ENCODE assay signal across 28 cellular contexts in genomic region chr6:145763742-145764141, GRCh38.
"Had no signal": no experiment of that assay in that cellular context is flagged by ENCODE, and none has a peak within 500 bp of the region (broad histone marks: within the 10 kb centered on the region; RNA-seq: fewer than 3 reads in every experiment).

No MANE protein-coding gene starts in this region.

- ATAC-seq: activated CD4-positive, alpha-beta T cell treated with anti-CD3 and anti-CD28 coated beads for 36 hours; activated CD8-positive, alpha-beta T cell treated with anti-CD3 and anti-CD28 coated beads for 36 hours; activated naive CD4-positive, alpha-beta T cell treated with anti-CD3 and anti-CD28 coated beads, Interleukin-2, amount 50 U/mL, for 72 hours; activated naive CD8-positive, alpha-beta T cell treated with anti-CD3 and anti-CD28 coated beads, Interleukin-2, amount 50 U/mL, for 24 hours; body of pancreas had no signal

- H3K9me3 ChIP-seq: ascending aorta, body of pancreas, MG63, Peyer's patch, SJCRH30, SK-N-SH had no signal

- H3K27me3 Mint-ChIP-seq: activated CD8-positive, alpha-beta T cell treated with anti-CD3 and anti-CD28 coated beads for 36 hours; activated naive CD8-positive, alpha-beta T cell treated with anti-CD3 and anti-CD28 coated beads, Interleukin-2, amount 50 U/mL, for 24 hours had no signal

- H3K9ac ChIP-seq: KMS-11, SK-N-SH had no signal

- H3K4me2 ChIP-seq: KMS-11, SK-N-SH had no signal

- H3K4me1 Mint-ChIP-seq: activated CD4-positive, alpha-beta T cell treated with anti-CD3 and anti-CD28 coated beads for 36 hours; activated naive CD8-positive, alpha-beta T cell treated with anti-CD3 and anti-CD28 coated beads, Interleukin-2, amount 50 U/mL, for 24 hours had no signal

- H3K4me3 ChIP-seq: ascending aorta, body of pancreas, MG63, Peyer's patch, SJCRH30 had no signal

- H3K9me3 Mint-ChIP-seq: activated naive CD4-positive, alpha-beta T cell treated with anti-CD3 and anti-CD28 coated beads, Interleukin-2, amount 50 U/mL, for 72 hours had no signal

- H3K36me3 Mint-ChIP-seq: activated naive CD4-positive, alpha-beta T cell treated with anti-CD3 and anti-CD28 coated beads, Interleukin-2, amount 50 U/mL, for 72 hours had no signal

- H3K36me3 ChIP-seq: ascending aorta, MG63, Peyer's patch, SJCRH30, WERI-Rb-1 had no signal

- H3K27me3 ChIP-seq: ascending aorta, body of pancreas, MG63, Peyer's patch, SJCRH30 had no signal

- H3K4me1 ChIP-seq: ascending aorta, body of pancreas, Peyer's patch, SJCRH30 had no signal

- H3K27ac Mint-ChIP-seq: activated CD4-positive, alpha-beta T cell treated with anti-CD3 and anti-CD28 coated beads for 36 hours; activated CD8-positive, alpha-beta T cell treated with anti-CD3 and anti-CD28 coated beads for 36 hours; activated naive CD4-positive, alpha-beta T cell treated with anti-CD3 and anti-CD28 coated beads, Interleukin-2, amount 50 U/mL, for 72 hours; activated naive CD8-positive, alpha-beta T cell treated with anti-CD3 and anti-CD28 coated beads, Interleukin-2, amount 50 U/mL, for 24 hours had no signal

- DNase-seq: activated CD4-positive, alpha-beta T cell treated with anti-CD3 and anti-CD28 coated beads for 36 hours; activated CD8-positive, alpha-beta memory T cell treated with anti-CD3 and anti-CD28 coated beads, Interleukin-2, amount 50 U/mL, for 48 hours; activated CD8-positive, alpha-beta T cell treated with anti-CD3 and anti-CD28 coated beads for 36 hours; activated naive CD4-positive, alpha-beta T cell treated with Interleukin-2 at 50 U/mL for 16 hours; activated naive CD8-positive, alpha-beta T cell treated with anti-CD3 and anti-CD28 coated beads, Interleukin-2, amount 50 U/mL, for 24 hours; activated T-cell treated with anti-CD3 and anti-CD28 coated beads, Interleukin-2, amount 50 U/mL, for 1 hour; amniotic stem cell; body of pancreas; central memory CD4-positive, alpha-beta T cell; MG63; NCI-H1105; NCI-H1436; NCI-H1694 treated with DMSO at 0.1 percent for 48 hours; NCI-H2029 treated with DMSO at 0.1 percent for 48 hours; NCI-H510A treated with DMSO at 0.1 percent for 48 hours; NCI-H69; NK-92 treated with Interleukin-12 subunit alpha and Interleukin-12 subunit beta, amount 100 ng/mL, for 24 hours; Peyer's patch; Right ventricle myocardium superior; SJCRH30; SK-N-SH; T-helper 1 cell; WERI-Rb-1 had no signal

- H3K4me3 Mint-ChIP-seq: activated CD4-positive, alpha-beta T cell treated with anti-CD3 and anti-CD28 coated beads for 36 hours; activated CD8-positive, alpha-beta T cell treated with anti-CD3 and anti-CD28 coated beads for 36 hours; activated naive CD8-positive, alpha-beta T cell treated with anti-CD3 and anti-CD28 coated beads, Interleukin-2, amount 50 U/mL, for 24 hours had no signal

- H3K27ac ChIP-seq: ascending aorta, body of pancreas, KMS-11, Peyer's patch, RWPE1, SJCRH30, WERI-Rb-1 had no signal

- FAIRE-seq: bronchial epithelial cell had no signal
